In the genomic region with DNA sequence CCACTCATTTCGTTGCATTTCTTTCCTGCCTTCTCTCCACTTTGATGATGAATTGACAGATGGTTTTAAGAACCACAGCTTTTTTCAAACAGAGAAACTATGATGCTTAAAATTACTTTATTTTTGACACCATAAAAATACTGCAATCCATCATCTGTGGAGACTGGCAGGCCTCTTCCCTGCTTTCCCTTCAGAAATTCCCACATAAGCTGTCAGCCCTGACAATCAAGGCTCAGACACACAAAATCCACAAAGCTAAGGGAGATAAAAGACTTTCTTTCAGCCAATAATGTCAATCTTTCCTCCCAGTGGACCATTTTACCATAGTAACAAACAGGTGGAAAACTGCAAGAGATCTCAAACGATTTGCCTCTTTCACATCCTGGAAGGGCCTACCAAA, we compare ENCODE assay signal across 27 cellular contexts.
"Had no signal": no experiment of that assay in that cellular context is flagged by ENCODE, and none has a peak within 500 bp of the region (broad histone marks: within the 10 kb centered on the region; RNA-seq: fewer than 3 reads in every experiment).

No MANE protein-coding gene starts in this region.

- H3K9me3 Mint-ChIP-seq: effector memory CD8-positive, alpha-beta T cell; natural killer cell; neural crest cell had no signal

- H3K27ac Mint-ChIP-seq: effector memory CD8-positive, alpha-beta T cell; natural killer cell; progenitor cell of endocrine pancreas; stimulated activated naive B cell treated with anti-CD40 and anti-IgM and Interleukin-4, amounts not matched to agents 10 μg/mL and 1 μg/mL and 100 μg/mL, for 72 hours had no signal

- H3K36me3 Mint-ChIP-seq: natural killer cell; stimulated activated naive B cell treated with anti-CD40 and anti-IgM and Interleukin-4, amounts not matched to agents 10 μg/mL and 1 μg/mL and 100 μg/mL, for 72 hours had no signal

- H3K9me3 ChIP-seq: esophagus squamous epithelium, heart right ventricle, left lung, right lobe of liver, stomach, thyroid gland, vagina had no signal

- ATAC-seq: effector memory CD8-positive, alpha-beta T cell; heart right ventricle; left cardiac atrium; left lung; right lobe of liver; stimulated activated naive B cell treated with anti-CD40 and anti-IgM and Interleukin-4, amounts not matched to agents 10 μg/mL and 1 μg/mL and 100 μg/mL, for 72 hours had no signal

- DNase-seq: effector memory CD8-positive, alpha-beta T cell; erythroblast; esophagus squamous epithelium; foreskin melanocyte; glutamatergic neuron; heart right ventricle; hippocampal formation; left cardiac atrium; left lung; mesendoderm; midbrain; natural killer cell; right lobe of liver; small intestine; stimulated activated CD4-positive, alpha-beta T cell treated with anti-CD3 and anti-CD28 coated beads, Interleukin-15, amount 100 ng/mL, for 24 hours; stimulated activated CD4-positive, alpha-beta T cell treated with anti-CD3 and anti-CD28 coated beads, Interleukin-2, amount 100 ng/mL, for 48 hours; stimulated activated naive B cell treated with anti-CD40 and anti-IgM and Interleukin-4, amounts not matched to agents 10 μg/mL and 1 μg/mL and 100 μg/mL, for 72 hours; stomach; thyroid gland; trophoblast cell had no signal

- FAIRE-seq: endometrium, islet of Langerhans, small intestine had no signal

- H3K27me3 Mint-ChIP-seq: effector memory CD8-positive, alpha-beta T cell; progenitor cell of endocrine pancreas had no signal

- H3K27ac ChIP-seq: coronary artery, esophagus squamous epithelium, heart right ventricle, left lung, parathyroid adenoma, right lobe of liver, stomach, thyroid gland, vagina had no signal

- H3K4me3 Mint-ChIP-seq: effector memory CD8-positive, alpha-beta T cell; natural killer cell; neural crest cell; stimulated activated naive B cell treated with anti-CD40 and anti-IgM and Interleukin-4, amounts not matched to agents 10 μg/mL and 1 μg/mL and 100 μg/mL, for 72 hours had no signal

- H3K36me3 ChIP-seq: esophagus squamous epithelium, heart right ventricle, left lung, right lobe of liver, stomach, thyroid gland, vagina had no signal

- H3K27me3 ChIP-seq: esophagus squamous epithelium, heart right ventricle, left lung, right lobe of liver, stomach, thyroid gland, vagina had no signal

- H3K4me3 ChIP-seq: coronary artery, esophagus squamous epithelium, heart right ventricle, left lung, right lobe of liver, stomach, thyroid gland, vagina had no signal

- H3K4me1 ChIP-seq: right lobe of liver, vagina had no signal
